Comparison of ENCODE assay signal across 1 cellular context in genomic region chr2:85890522-85891176, GRCh38.
TF ChIP-seq lines count a peak whose summit lies in the region.

No MANE protein-coding gene starts in this region.

TF ChIP-seq in K562, 482 proteins besides CTCF, POLR2A, EP300 and RAD21 (continued from another document and continues in another):
- no peak for TF ChIP-seq HEY1 (CRISPR knock-in tag; IDR thresholded peaks at IDR 0.05; ENCODE audit: borderline replicate concordance)
- TF ChIP-seq FOXK2 (conservative IDR thresholded peaks at IDR 0.05 in 1 of 2, IDR thresholded peaks at IDR 0.05 in 1 of 2; ENCODE audit: low read depth in 2 of 2), result no peak
- TF ChIP-seq TAL1 (IDR thresholded peaks at IDR 0.05), result peak; percentile 79
- 0 out of 2 replicates have a peak, but pooled peaks have one; percentile 40 for TF ChIP-seq MTA3 (IDR thresholded peaks at IDR 0.05; ENCODE audit: borderline replicate concordance)
- TF ChIP-seq AFF1 (IDR thresholded peaks at IDR 0.05; ENCODE audit: low read depth in 1 of 2, partially characterized antibody in 2 of 2), result no peak
- no peak for TF ChIP-seq RFX1 (IDR thresholded peaks at IDR 0.05)
- no peak for TF ChIP-seq CBX2 (IDR thresholded peaks at IDR 0.05; ENCODE audit: insufficient read depth, low read length, poor library complexity, severe bottlenecking)
- peak; percentile 70 for TF ChIP-seq CXXC5 (CRISPR knock-in tag; IDR thresholded peaks at IDR 0.05)
- TF ChIP-seq RFX5 (IDR thresholded peaks at IDR 0.05; ENCODE audit: low read depth, low read length), result no peak
- TF ChIP-seq ILF3 (IDR thresholded peaks at IDR 0.05; ENCODE audit: borderline replicate concordance), result no peak
- TF ChIP-seq HNRNPL (IDR thresholded peaks at IDR 0.05; ENCODE audit: low read depth, low read length), result no peak
- no peak for TF ChIP-seq HDGF (IDR thresholded peaks at IDR 0.05)
- peak; percentile 86 for TF ChIP-seq ARID1B (IDR thresholded peaks at IDR 0.05)
- no peak for TF ChIP-seq ZNF224 (CRISPR knock-in tag; IDR thresholded peaks at IDR 0.05)
- no peak for TF ChIP-seq SNIP1 (IDR thresholded peaks at IDR 0.05; ENCODE audit: low read depth)
- TF ChIP-seq JUN (IDR thresholded peaks at IDR 0.05; ENCODE audit: borderline replicate concordance, low read depth, low read length), result no peak
- TF ChIP-seq JUN (CRISPR knock-in tag; IDR thresholded peaks at IDR 0.05; ENCODE audit: borderline replicate concordance), result no peak
- TF ChIP-seq RBM17 (IDR thresholded peaks at IDR 0.05; ENCODE audit: borderline replicate concordance, low read depth, low read length), result no peak
- TF ChIP-seq MXI1 (IDR thresholded peaks at IDR 0.05; ENCODE audit: low read depth, low read length), result no peak
- no peak for TF ChIP-seq USF1 (CRISPR knock-in tag; IDR thresholded peaks at IDR 0.05)
- no peak for TF ChIP-seq ASH1L (IDR thresholded peaks at IDR 0.05; ENCODE audit: borderline replicate concordance, low read depth, partially characterized antibody)
- peak; percentile 57 for TF ChIP-seq MGA (IDR thresholded peaks at IDR 0.05)
- no peak for TF ChIP-seq ILK (tag; IDR thresholded peaks at IDR 0.05; ENCODE audit: borderline replicate concordance, low read depth)
- TF ChIP-seq SNAPC5 (CRISPR knock-in tag; IDR thresholded peaks at IDR 0.05), result no peak
- TF ChIP-seq ZNF449 (CRISPR knock-in tag; IDR thresholded peaks at IDR 0.05), result peak; percentile 82; the same call in 1 of the 2 replicates
- no peak for TF ChIP-seq ETS2 (tag; IDR thresholded peaks at IDR 0.05; ENCODE audit: borderline replicate concordance, poor library complexity, severe bottlenecking)
- TF ChIP-seq POU5F1 (IDR thresholded peaks at IDR 0.05; ENCODE audit: borderline replicate concordance, low read depth, low read length, partially characterized antibody), result no peak
- TF ChIP-seq ZC3H11A (IDR thresholded peaks at IDR 0.05; ENCODE audit: low read depth, low read length), result no peak
- no peak for TF ChIP-seq PHF21A (IDR thresholded peaks at IDR 0.05; ENCODE audit: borderline replicate concordance, low read depth)
- no peak for TF ChIP-seq THRA (IDR thresholded peaks at IDR 0.05)
- no peak for TF ChIP-seq MYBL2 (IDR thresholded peaks at IDR 0.05; ENCODE audit: low read depth)
- TF ChIP-seq MYBL2 (CRISPR knock-in tag; IDR thresholded peaks at IDR 0.05; ENCODE audit: borderline replicate concordance), result no peak
- TF ChIP-seq TRIM24 (IDR thresholded peaks at IDR 0.05), result no peak
- no peak for TF ChIP-seq ZNF639 (CRISPR knock-in tag; conservative IDR thresholded peaks at IDR 0.05 in 1 of 2, IDR thresholded peaks at IDR 0.05 in 1 of 2)
- no peak for TF ChIP-seq EHMT2 (IDR thresholded peaks at IDR 0.05)
- TF ChIP-seq HDAC8 (tag; IDR thresholded peaks at IDR 0.05), result no peak
- peak; percentile 84 for TF ChIP-seq IFI16 (CRISPR knock-in tag; IDR thresholded peaks at IDR 0.05)
- no peak for TF ChIP-seq ZNF212 (CRISPR knock-in tag; IDR thresholded peaks at IDR 0.05)
- TF ChIP-seq ZNF644 (tag; IDR thresholded peaks at IDR 0.05; ENCODE audit: low read depth), result no peak
- no peak for TF ChIP-seq DNMT1 (IDR thresholded peaks at IDR 0.05)
- no peak for TF ChIP-seq PHB (CRISPR knock-in tag; IDR thresholded peaks at IDR 0.05)
- TF ChIP-seq NEUROD1 (IDR thresholded peaks at IDR 0.05; ENCODE audit: borderline replicate concordance, low read depth, low read length, partially characterized antibody), result no peak
- TF ChIP-seq GTF2A2 (tag; IDR thresholded peaks at IDR 0.05), result no peak
- no peak for TF ChIP-seq SREBF2 (CRISPR knock-in tag; IDR thresholded peaks at IDR 0.05)
- TF ChIP-seq HES1 (IDR thresholded peaks at IDR 0.05; ENCODE audit: low read depth), result no peak
- no peak for TF ChIP-seq RFX7 (CRISPR knock-in tag; IDR thresholded peaks at IDR 0.05)
